ENCODE assay signal across 15 cellular contexts in the genomic region with DNA sequence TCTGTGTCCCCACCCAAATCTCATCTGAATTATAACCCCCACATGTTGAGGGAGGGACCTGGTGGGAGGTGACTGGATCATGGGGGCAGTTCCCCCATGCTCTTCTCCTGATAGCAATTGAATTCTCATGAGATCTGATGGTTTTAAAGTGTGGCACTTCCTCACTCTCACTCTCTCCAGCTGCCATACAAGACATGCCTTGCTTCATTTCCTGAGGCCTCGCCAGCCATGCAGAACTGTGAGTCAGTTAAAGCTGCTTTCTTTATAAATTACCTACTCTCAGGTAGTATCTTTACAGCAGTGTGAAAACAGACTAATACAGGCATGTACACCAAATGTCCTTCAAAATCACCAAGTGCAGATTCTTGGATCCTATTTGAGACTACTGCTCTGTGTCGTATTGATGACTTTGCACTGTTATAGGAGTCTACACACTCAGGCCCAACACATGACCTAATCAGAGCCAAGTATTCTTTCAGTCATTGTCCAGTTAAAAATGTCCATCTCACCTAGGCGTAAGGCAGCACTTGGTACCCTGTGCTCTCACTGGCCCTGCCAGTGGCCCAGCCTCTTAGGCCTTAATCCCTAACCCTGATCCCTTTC. TPM values are rescaled to one million over a fixed set of nuclear protein-coding genes. Genes with fewer than 3 reads are reported as not detected.
DNase-seq lines count a peak whose midpoint lies in the region; ATAC-seq and TF ChIP-seq lines count a peak whose summit lies in the region.
"Had no signal": no experiment of that assay in that cellular context is flagged by ENCODE, and none has a peak within 500 bp of the region (broad histone marks: within the 10 kb centered on the region; RNA-seq: fewer than 3 reads in every experiment).

No MANE protein-coding gene starts in this region.

- no peaks in the 10 kb centered on the region for H3K79me2 ChIP-seq in parathyroid adenoma
- no peaks in the 10 kb centered on the region for H3K79me2 ChIP-seq in H9 (ENCODE audit: insufficient read depth, low read length)

- no peak overlapping the region for H3K4me3 Mint-ChIP-seq in H9
- H3K4me3 Mint-ChIP-seq: activated T-helper 17 cell treated with anti-CD3 and anti-CD28 coated beads, Interleukin-2, amount 50 U/mL, for 72 hours; natural killer cell treated with Interleukin-12 subunit alpha and Interleukin-12 subunit beta and Interleukin-15 and Interleukin-18, amount 100 ng/mL, for 72 hours had no signal

- no peak overlapping the region for H2BK20ac ChIP-seq in H9 (ENCODE audit: low read depth, low read length, poor library complexity, severe bottlenecking)

- 89 to 93% (median 93%) methylated on average over 3 of the region's 3 CpGs for whole genome bisulfite sequencing in psoas muscle, 3 donors
- no CpG with 5 or more reads among the region's 3 CpGs for WGBS in H9 (ENCODE audit: extremely low coverage, insufficient read length, low lambda C conversion rate)

- H3K14ac ChIP-seq in H9 (ENCODE audit: insufficient read depth, low read length) = no peak overlapping the region

- H2AFZ ChIP-seq in parathyroid adenoma (peak overlapping the region; percentile 59), H9 (ENCODE audit: low read length) (no peak overlapping the region)

- H2BK12ac ChIP-seq in H9 (ENCODE audit: insufficient read length, low read depth, low read length) = no peak overlapping the region

- ATAC-seq in GM18519 (IDR thresholded peaks at IDR 0.05; ENCODE audit: low FRiP score, unreplicated experiment) = peak; percentile 72
- peak; percentile 77 for ATAC-seq in HG02884 (IDR thresholded peaks at IDR 0.05; ENCODE audit: unreplicated experiment)
- ATAC-seq in psoas muscle = no peak
- ATAC-seq: activated T-helper 17 cell treated with anti-CD3 and anti-CD28 coated beads, Interleukin-2, amount 50 U/mL, for 72 hours; heart left ventricle; natural killer cell treated with Interleukin-12 subunit alpha and Interleukin-12 subunit beta and Interleukin-15 and Interleukin-18, amount 100 ng/mL, for 72 hours had no signal

- DNase-seq in NCI-H187 treated with DMSO at 0.1 percent for 48 hours (lab: John Stamatoyannopoulos, UW) (peak; percentile 42), psoas muscle (no peak), H9 (no peak), iPS-NIHi7 (ENCODE audit: extremely low spot score) (no peak), NCI-H524 (lab: John Stamatoyannopoulos, UW) (no peak)
- DNase-seq: cortex of kidney, H7, heart left ventricle, NCI-H82 had no signal

- H3K79me1 ChIP-seq in H9 (ENCODE audit: insufficient read depth, low read depth, low read length, poor library complexity, severe bottlenecking) = no peaks in the 10 kb centered on the region

- H3K27ac Mint-ChIP-seq in H9 = no peak overlapping the region; a peak in 1 of 7 replicates
- H3K27ac Mint-ChIP-seq: activated T-helper 17 cell treated with anti-CD3 and anti-CD28 coated beads, Interleukin-2, amount 50 U/mL, for 72 hours; natural killer cell treated with Interleukin-12 subunit alpha and Interleukin-12 subunit beta and Interleukin-15 and Interleukin-18, amount 100 ng/mL, for 72 hours had no signal

- no peaks in the 10 kb centered on the region for H4K20me1 ChIP-seq in H9 (ENCODE audit: control insufficient read depth, insufficient read depth, insufficient read length)

- H3K4ac ChIP-seq in H9 (ENCODE audit: low read depth, low read length) = no peak overlapping the region

- no peak overlapping the region for H3K4me2 ChIP-seq in parathyroid adenoma (ENCODE audit: low read length)
- no peak overlapping the region for H3K4me2 ChIP-seq in H9 (ENCODE audit: insufficient read depth, insufficient read length, low read length)

- no peak overlapping the region for H3K27ac ChIP-seq in parathyroid adenoma
- H3K27ac ChIP-seq in psoas muscle = no peak overlapping the region
- no peak overlapping the region for H3K27ac ChIP-seq in H9 (ENCODE audit: insufficient read length, low read depth, low read length)
- H3K27ac ChIP-seq: heart left ventricle, suprapubic skin had no signal

- H2BK120ac ChIP-seq in H9 (ENCODE audit: low read depth, low read length, poor library complexity, severe bottlenecking) = no peak overlapping the region

- H2AK5ac ChIP-seq in H9 (ENCODE audit: insufficient read length, low read length) = no peak overlapping the region

- H3K9ac ChIP-seq in parathyroid adenoma = no peak overlapping the region
- H3K9ac ChIP-seq in H9 (ENCODE audit: extremely low read depth, insufficient read length, low read length) = no peak overlapping the region

- TF ChIP-seq CTCF in parathyroid adenoma (IDR thresholded peaks at IDR 0.05) (no peak), psoas muscle (IDR thresholded peaks at IDR 0.05) (no peak), H9 (conservative IDR thresholded peaks at IDR 0.05) (no peak)

- H3K9me3 Mint-ChIP-seq in H9 = peaks cover under 1 to 7% of the 10 kb centered on the region in 2 experiments; a peak in 4 of 5 replicates
- H3K9me3 Mint-ChIP-seq: activated T-helper 17 cell treated with anti-CD3 and anti-CD28 coated beads, Interleukin-2, amount 50 U/mL, for 72 hours; natural killer cell treated with Interleukin-12 subunit alpha and Interleukin-12 subunit beta and Interleukin-15 and Interleukin-18, amount 100 ng/mL, for 72 hours had no signal

- H3K36me3 Mint-ChIP-seq in H9 (ENCODE audit: insufficient read depth in 1 of 3, low read depth in 3 of 3) = peaks cover 3 to 8% (median 6%) of the 10 kb centered on the region in 3 experiments; a peak in 5 of 7 replicates
- H3K36me3 Mint-ChIP-seq: natural killer cell treated with Interleukin-12 subunit alpha and Interleukin-12 subunit beta and Interleukin-15 and Interleukin-18, amount 100 ng/mL, for 72 hours had no signal

- H3K27me3 Mint-ChIP-seq in H9 (ENCODE audit: low read depth) = peaks cover 3% of the 10 kb centered on the region; the same call in 1 of the 2 replicates
- H3K27me3 Mint-ChIP-seq: natural killer cell treated with Interleukin-12 subunit alpha and Interleukin-12 subunit beta and Interleukin-15 and Interleukin-18, amount 100 ng/mL, for 72 hours had no signal

- H3K27me3 ChIP-seq in parathyroid adenoma (ENCODE audit: control insufficient read depth, insufficient read depth, low read length) (no peaks in the 10 kb centered on the region), psoas muscle (ENCODE audit: insufficient read depth in 3 of 3, low read length in 2 of 3) (no peaks in the 10 kb centered on the region), H9 (ENCODE audit: insufficient read depth, low read length) (no peaks in the 10 kb centered on the region)
- H3K27me3 ChIP-seq: heart left ventricle, suprapubic skin had no signal

- H2BK5ac ChIP-seq in H9 (ENCODE audit: insufficient read length, low read length) = no peak overlapping the region

- H3K4me1 Mint-ChIP-seq in H9 = no peaks in the 10 kb centered on the region
- H3K4me1 Mint-ChIP-seq: activated T-helper 17 cell treated with anti-CD3 and anti-CD28 coated beads, Interleukin-2, amount 50 U/mL, for 72 hours had no signal

- H4K5ac ChIP-seq in H9 (ENCODE audit: insufficient read length, low read depth, low read length) = no peak overlapping the region

- intact Hi-C loops in psoas muscle (cut with DNase I) = loop anchor here in 1 of 2 donors (5.0 kb wide), 1 partner anchor 312 kb away; no protein-coding TSS in a partner anchor

- no peaks in the 10 kb centered on the region for H3K23me2 ChIP-seq in H9 (ENCODE audit: insufficient read length, low read depth, low read length, poor library complexity, severe bottlenecking)

- no peak overlapping the region for H3K4me3 ChIP-seq in parathyroid adenoma (ENCODE audit: low read depth, low read length)
- no peak overlapping the region for H3K4me3 ChIP-seq in psoas muscle
- H3K4me3 ChIP-seq: heart left ventricle, suprapubic skin had no signal

- no peak overlapping the region for H3K23ac ChIP-seq in H9 (ENCODE audit: insufficient read length, low read depth, low read length)

- peaks cover 9% of the 10 kb centered on the region for H3K4me1 ChIP-seq in parathyroid adenoma
- no peaks in the 10 kb centered on the region for H3K4me1 ChIP-seq in psoas muscle
- no peaks in the 10 kb centered on the region for H3K4me1 ChIP-seq in H9 (ENCODE audit: insufficient read depth, low read length)
- H3K4me1 ChIP-seq: heart left ventricle had no signal

- H4K91ac ChIP-seq in H9 (ENCODE audit: insufficient read length, low read depth, low read length) = no peak overlapping the region

- H3K18ac ChIP-seq in H9 (ENCODE audit: insufficient read length, low read depth, low read length) = no peak overlapping the region

- no peak overlapping the region for H3T11ph ChIP-seq in H9 (ENCODE audit: low read length)

- H3K56ac ChIP-seq in H9 (ENCODE audit: insufficient read length, low read depth, low read length) = no peak overlapping the region

- H3K36me3 ChIP-seq in parathyroid adenoma (ENCODE audit: control insufficient read depth, insufficient read depth, low read length) = no peaks in the 10 kb centered on the region
- no peaks in the 10 kb centered on the region for H3K36me3 ChIP-seq in psoas muscle (ENCODE audit: insufficient read depth in 1 of 2, low read depth in 1 of 2)
- H3K36me3 ChIP-seq: heart left ventricle, suprapubic skin had no signal

- H2BK15ac ChIP-seq in H9 (ENCODE audit: low read depth, low read length) = no peak overlapping the region

- no peaks in the 10 kb centered on the region for H3K9me3 ChIP-seq in parathyroid adenoma (ENCODE audit: control insufficient read depth, low read length)
- no peaks in the 10 kb centered on the region for H3K9me3 ChIP-seq in psoas muscle
- H3K9me3 ChIP-seq in H9 (ENCODE audit: control insufficient read depth, low read depth, low read length) = no peaks in the 10 kb centered on the region
- H3K9me3 ChIP-seq: heart left ventricle, suprapubic skin had no signal

- no peak overlapping the region for H4K8ac ChIP-seq in H9 (replicated peaks; ENCODE audit: insufficient read length, low read depth, low read length)

RNA-seq across cellular contexts. Expression of gene UST, which starts 52.8 kb away (rescaled TPM):
- total RNA-seq in psoas muscle (1 to 10 TPM; 1.2 to 2.3 (median 2.0) TPM), H9 (2021) (13.2 and 14.4 TPM in 2 replicates)
- polyA plus RNA-seq in psoas muscle = 1 to 10 TPM in 2 of 3 donors, under 1 TPM in 1; 0.79 to 2.6 (median 1.3) TPM

Comparison
In these comparisons a context has a peak if more than half of its experiments do, and no peak if none do; other contexts are left out.
1. ATAC-seq: peak in GM18519 (single experiment) and HG02884 (single experiment); none in psoas muscle (0 of 4).